Comparison of ENCODE assay signal across 18 cellular contexts in the genomic region with DNA sequence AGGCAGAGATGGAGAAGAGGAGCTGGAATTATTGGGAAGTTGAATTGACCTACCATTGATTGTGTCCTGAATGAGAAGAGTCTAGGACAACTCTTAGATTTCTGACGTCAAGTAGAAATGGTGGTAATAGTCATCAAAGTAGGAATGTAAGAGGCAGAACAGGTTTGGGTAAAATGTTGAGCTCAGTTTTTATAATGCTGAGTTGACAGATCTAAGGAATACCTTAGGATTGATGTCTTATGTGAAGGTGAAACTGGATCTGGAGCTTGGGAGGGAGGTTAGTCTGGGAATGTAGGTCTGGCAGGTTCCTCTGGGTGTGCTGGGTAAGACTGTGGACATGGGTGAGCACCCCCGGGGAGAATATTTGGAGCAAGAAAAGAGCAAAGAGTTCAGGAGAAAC. TPM values are rescaled to one million over a fixed set of nuclear protein-coding genes. Genes with fewer than 3 reads are reported as not detected.
DNase-seq lines count a peak whose midpoint lies in the region; ATAC-seq and TF ChIP-seq lines count a peak whose summit lies in the region.
"Had no signal": no experiment of that assay in that cellular context is flagged by ENCODE, and none has a peak within 500 bp of the region (broad histone marks: within the 10 kb centered on the region; RNA-seq: fewer than 3 reads in every experiment).

No MANE protein-coding gene starts in this region.

- H3K4ac ChIP-seq in trophoblast cell (ENCODE audit: low read depth, low read length), result no peak overlapping the region

- no peak overlapping the region for H2AFZ ChIP-seq in trophoblast cell (ENCODE audit: insufficient read depth, low read length, poor library complexity)

- H2BK5ac ChIP-seq in trophoblast cell (ENCODE audit: low read depth, low read length, poor library complexity), result peak overlapping the region; percentile 15

- H3K27me3 ChIP-seq in trophoblast cell (ENCODE audit: insufficient read depth, low read length), result no peaks in the 10 kb centered on the region
- no peaks in the 10 kb centered on the region for H3K27me3 ChIP-seq in lower lobe of right lung (ENCODE audit: low read depth)
- no peaks in the 10 kb centered on the region for H3K27me3 ChIP-seq in breast epithelium
- H3K27me3 ChIP-seq: SJCRH30 had no signal

- H3K23ac ChIP-seq in trophoblast cell (ENCODE audit: low read length), result no peak overlapping the region

- peak overlapping the region; percentile 45 for H3K4me2 ChIP-seq in trophoblast cell (ENCODE audit: low read length)

- H3K27ac Mint-ChIP-seq in activated CD4-positive, alpha-beta T cell treated with anti-CD3 and anti-CD28 coated beads for 36 hours, result peak overlapping the region; percentile 75
- H3K27ac Mint-ChIP-seq in IgD-negative memory B cell, result peak overlapping the region in 2 of 3 donors; percentile 21 to 83
- peak overlapping the region; percentile 8 to 81 for H3K27ac Mint-ChIP-seq in effector memory CD8-positive, alpha-beta T cell

- H3K9me3 ChIP-seq in trophoblast cell (ENCODE audit: insufficient read depth, low read depth, low read length), result peaks cover 1% of the 10 kb centered on the region
- H3K9me3 ChIP-seq in lower lobe of right lung, result no peaks in the 10 kb centered on the region
- no peaks in the 10 kb centered on the region for H3K9me3 ChIP-seq in breast epithelium
- H3K9me3 ChIP-seq: SJCRH30 had no signal

- H3K4me1 Mint-ChIP-seq in activated CD4-positive, alpha-beta T cell treated with anti-CD3 and anti-CD28 coated beads for 36 hours, result peaks cover 49% of the 10 kb centered on the region
- H3K4me1 Mint-ChIP-seq in IgD-negative memory B cell, result peaks cover 19 to 30% (median 24%) of the 10 kb centered on the region in 3 donors
- peaks cover 39 to 42% of the 10 kb centered on the region in 2 donors for H3K4me1 Mint-ChIP-seq in effector memory CD8-positive, alpha-beta T cell (ENCODE audit: low read depth in 2 of 2)

- H3K36me3 ChIP-seq in trophoblast cell (ENCODE audit: control insufficient read depth in 1 of 2, insufficient read depth in 2 of 2, low read length in 2 of 2) (peaks cover 14 to 21% of the 10 kb centered on the region in 2 experiments), lower lobe of right lung (peaks cover 48% of the 10 kb centered on the region), breast epithelium (peaks cover 2% of the 10 kb centered on the region)

- no peak overlapping the region for H2AK5ac ChIP-seq in trophoblast cell (ENCODE audit: low read length)

- H3K79me2 ChIP-seq in trophoblast cell (ENCODE audit: control insufficient read depth, insufficient read depth, low read length, poor library complexity), result no peaks in the 10 kb centered on the region

- WGBS in trophoblast cell (ENCODE audit: extremely low coverage, insufficient coverage, insufficient read length), result no CpG with 5 or more reads among the region's 2 CpGs

- no peak overlapping the region for H2BK12ac ChIP-seq in trophoblast cell (ENCODE audit: low read length)

- peaks cover 5% of the 10 kb centered on the region for H3K79me1 ChIP-seq in trophoblast cell (ENCODE audit: low read length)

- no peak overlapping the region for H3K18ac ChIP-seq in trophoblast cell (ENCODE audit: low read length)

- peak overlapping the region; percentile 4 for H4K91ac ChIP-seq in trophoblast cell (ENCODE audit: low read depth, low read length)

- H3K9ac ChIP-seq in trophoblast cell (ENCODE audit: low read length), result no peak overlapping the region

- H3K4me3 ChIP-seq in trophoblast cell (ENCODE audit: low read depth, low read length), result no peak overlapping the region
- no peak overlapping the region for H3K4me3 ChIP-seq in lower lobe of right lung
- no peak overlapping the region for H3K4me3 ChIP-seq in breast epithelium
- H3K4me3 ChIP-seq: SJCRH30 had no signal

- POLR2A ChIA-PET in activated CD4-positive, alpha-beta T cell treated with anti-CD3 and anti-CD28 coated beads for 36 hours (lab: Charles Lee), result interaction anchor here (1.3 kb wide), 1 partner anchor 29 kb away, joined by 4 read pairs; no protein-coding TSS in a partner anchor

- no peak overlapping the region for H4K8ac ChIP-seq in trophoblast cell (ENCODE audit: low read depth, low read length)

- intact Hi-C loops in activated CD4-positive, alpha-beta T cell treated with anti-CD3 and anti-CD28 coated beads for 36 hours (cut with DNase I, micrococcal nuclease), result no loop called here
- intact Hi-C loops in lower lobe of right lung (cut with DNase I), result no loop called here
- intact Hi-C loops in breast epithelium (cut with DNase I; ENCODE audit: low total_unique reads), result no loop called here

- H3K4me1 ChIP-seq in trophoblast cell (ENCODE audit: control insufficient read depth in 1 of 2, insufficient read depth in 2 of 2, low read length in 2 of 2) (peaks cover 9 to 10% of the 10 kb centered on the region in 2 experiments), lower lobe of right lung (peaks cover 26% of the 10 kb centered on the region), breast epithelium (no peaks in the 10 kb centered on the region)
- H3K4me1 ChIP-seq: SJCRH30 had no signal

- peaks cover 39% of the 10 kb centered on the region for H3K36me3 Mint-ChIP-seq in activated CD4-positive, alpha-beta T cell treated with anti-CD3 and anti-CD28 coated beads for 36 hours (ENCODE audit: low read depth)
- peaks cover 2% of the 10 kb centered on the region for H3K36me3 Mint-ChIP-seq in IgD-negative memory B cell
- peaks cover 48% of the 10 kb centered on the region for H3K36me3 Mint-ChIP-seq in effector memory CD8-positive, alpha-beta T cell (ENCODE audit: insufficient read depth)

- TF ChIP-seq POLR2A in breast epithelium (IDR thresholded peaks at IDR 0.05), result no peak

- TF ChIP-seq CTCF in lower lobe of right lung (IDR thresholded peaks at IDR 0.05) (no peak), breast epithelium (IDR thresholded peaks at IDR 0.05) (no peak)

- H3K27me3 Mint-ChIP-seq in activated CD4-positive, alpha-beta T cell treated with anti-CD3 and anti-CD28 coated beads for 36 hours, result no peaks in the 10 kb centered on the region
- no peaks in the 10 kb centered on the region for H3K27me3 Mint-ChIP-seq in IgD-negative memory B cell
- no peaks in the 10 kb centered on the region for H3K27me3 Mint-ChIP-seq in effector memory CD8-positive, alpha-beta T cell

- H2BK120ac ChIP-seq in trophoblast cell (ENCODE audit: insufficient read depth, low read length, poor library complexity), result no peak overlapping the region

- H3K4me3 Mint-ChIP-seq in activated CD4-positive, alpha-beta T cell treated with anti-CD3 and anti-CD28 coated beads for 36 hours, result no peak overlapping the region
- H3K4me3 Mint-ChIP-seq in IgD-negative memory B cell, result no peak overlapping the region
- no peak overlapping the region for H3K4me3 Mint-ChIP-seq in effector memory CD8-positive, alpha-beta T cell

- H3K14ac ChIP-seq in trophoblast cell (ENCODE audit: low read length), result no peak overlapping the region

- no peak overlapping the region for H4K12ac ChIP-seq in trophoblast cell (ENCODE audit: low read depth, low read length)

- no peak for DNase-seq in activated CD4-positive, alpha-beta T cell treated with anti-CD3 and anti-CD28 coated beads for 36 hours
- DNase-seq in activated CD4-positive, alpha-beta T cell treated with anti-CD3 and anti-CD28 coated beads for 48 hours, result no peak
- DNase-seq in effector memory CD8-positive, alpha-beta T cell, result no peak
- DNase-seq in trophoblast cell (peak; percentile 49 to 85), GM03348 (ENCODE audit: low spot score) (no peak), lower lobe of right lung (no peak), breast epithelium (ENCODE audit: low spot score in 2 of 2) (no peak)
- DNase-seq: activated CD4-positive, alpha-beta T cell treated with anti-CD3 and anti-CD28 coated beads, Interleukin-2, amount 50 U/mL, for 4 hours; activated effector memory CD4-positive, alpha-beta T cell treated with anti-CD3 and anti-CD28 coated beads, Interleukin-2, amount 50 U/mL, for 16 hours; C1 segment of cervical spinal cord; DMS79; effector CD4-positive, alpha-beta T cell; kidney glomerular epithelial cell; MV-4-11; NCI-H2029 treated with DMSO at 0.1 percent for 48 hours; SJCRH30; stimulated activated CD4-positive, alpha-beta T cell treated with anti-CD3 and anti-CD28 coated beads, Interleukin-4, amount 100 ng/mL, for 4 hours had no signal

- no peaks in the 10 kb centered on the region for H3K9me3 Mint-ChIP-seq in activated CD4-positive, alpha-beta T cell treated with anti-CD3 and anti-CD28 coated beads for 36 hours (ENCODE audit: low read depth)
- H3K9me3 Mint-ChIP-seq in IgD-negative memory B cell, result no peaks in the 10 kb centered on the region
- H3K9me3 Mint-ChIP-seq in effector memory CD8-positive, alpha-beta T cell, result no peaks in the 10 kb centered on the region

- peak overlapping the region; percentile 54 for H3K27ac ChIP-seq in trophoblast cell (ENCODE audit: low read depth, low read length)
- H3K27ac ChIP-seq in lower lobe of right lung, result no peak overlapping the region
- no peak overlapping the region for H3K27ac ChIP-seq in breast epithelium
- H3K27ac ChIP-seq: SJCRH30 had no signal

- CTCF ChIA-PET in activated CD4-positive, alpha-beta T cell treated with anti-CD3 and anti-CD28 coated beads for 36 hours (lab: Charles Lee), result no interaction called here

- no peak for ATAC-seq in activated CD4-positive, alpha-beta T cell treated with anti-CD3 and anti-CD28 coated beads for 36 hours
- ATAC-seq in effector memory CD8-positive, alpha-beta T cell (replicated peaks), result no peak
- no peak for ATAC-seq in lower lobe of right lung

RNA-seq across cellular contexts. Expression of a gene that starts 31.9 kb away (rescaled TPM):
- 10 to 100 TPM; 25.5 to 28.4 TPM for total RNA-seq in activated CD4-positive, alpha-beta T cell treated with anti-CD3 and anti-CD28 coated beads for 36 hours
- polyA plus RNA-seq in IgD-negative memory B cell, result 34.6 TPM
- 17.0 TPM in 2 replicates for polyA plus RNA-seq in trophoblast cell (2013)
- total RNA-seq in lower lobe of right lung (36.3 TPM), breast epithelium (10 to 100 TPM; 51.2 to 86.7 (median 62.6) TPM)

Comparison
In these comparisons a context has a peak if more than half of its experiments do, and no peak if none do; other contexts are left out.
1. DNase-seq: peak in trophoblast cell (2 of 2); none in activated CD4-positive, alpha-beta T cell treated with anti-CD3 and anti-CD28 coated beads for 36 hours (single experiment), activated CD4-positive, alpha-beta T cell treated with anti-CD3 and anti-CD28 coated beads for 48 hours (single experiment), effector memory CD8-positive, alpha-beta T cell (0 of 3), GM03348 (single experiment), lower lobe of right lung (single experiment) and breast epithelium (0 of 2).
2. Peak in every context shown above with its lines, with median percentiles within 50 percentile points of each other: H3K27ac Mint-ChIP-seq.